ENCODE assay signal across 16 cellular contexts in the genomic region with DNA sequence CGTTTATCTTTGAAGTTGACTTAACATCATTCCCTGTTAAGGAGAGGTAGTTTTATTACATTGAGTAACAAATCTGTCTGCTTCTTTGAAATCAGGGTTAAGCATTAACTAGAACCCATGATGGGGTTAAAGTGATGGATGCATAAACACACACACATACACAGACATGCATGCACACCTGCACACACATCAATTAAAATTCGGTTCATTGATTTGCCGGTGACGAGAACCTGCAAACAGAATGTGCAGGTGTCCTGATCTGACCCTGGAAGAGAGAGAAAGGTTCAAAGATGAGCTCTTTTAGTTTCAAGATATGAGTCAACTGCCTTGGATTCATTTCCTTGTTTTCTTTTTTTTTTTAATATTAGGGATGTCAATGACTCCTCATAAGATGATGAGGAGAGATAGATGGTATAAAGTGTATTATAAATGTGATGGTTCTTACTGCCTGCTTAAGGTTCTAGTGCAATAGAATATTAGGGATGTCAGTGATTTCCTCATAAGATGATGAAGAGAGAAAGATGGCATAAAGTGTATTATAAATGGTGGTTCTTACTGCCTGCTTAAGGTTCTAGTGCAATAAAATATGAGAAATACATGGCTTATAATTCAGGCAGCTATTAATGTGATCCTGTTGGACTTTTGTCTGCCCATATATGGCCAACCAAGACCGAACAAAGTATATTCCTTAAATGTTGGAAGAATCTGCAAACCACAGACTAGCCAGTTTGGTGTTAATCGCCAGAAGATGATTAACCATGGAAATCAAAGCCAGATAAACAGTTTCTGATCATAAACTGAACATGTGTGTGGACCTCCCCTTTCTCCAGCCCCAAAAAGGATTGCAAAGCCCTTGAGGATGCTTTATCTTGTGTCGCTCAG. TPM values are rescaled to one million over a fixed set of nuclear protein-coding genes. Genes with fewer than 3 reads are reported as not detected.
DNase-seq lines count a peak whose midpoint lies in the region; ATAC-seq, FAIRE-seq and TF ChIP-seq lines count a peak whose summit lies in the region.
"Had no signal": no experiment of that assay in that cellular context is flagged by ENCODE, and none has a peak within 500 bp of the region (broad histone marks: within the 10 kb centered on the region; RNA-seq: fewer than 3 reads in every experiment).

No MANE protein-coding gene starts in this region.

- DNase-seq in HFFc6 (no peak), bronchial epithelial cell (ENCODE audit: low read depth) (peak; percentile 31), kidney tubule cell (ENCODE audit: low spot score) (peak; percentile 88), left ventricle myocardium inferior (no peak)
- DNase-seq: activated CD8-positive, alpha-beta T cell treated with anti-CD3 and anti-CD28 coated beads, Interleukin-2, amount 10 ng/mL, durations not matched to agents 7 days and 5 days; activated effector memory CD4-positive, alpha-beta T cell treated with Interleukin-2 at 50 U/mL for 16 hours; KBM-7; NCI-H146; stimulated activated naive CD4-positive, alpha-beta T cell had no signal

- no peaks in the 10 kb centered on the region for H3K27me3 ChIP-seq in bronchial epithelial cell (ENCODE audit: control insufficient read depth, insufficient read depth, low read length)
- H3K27me3 ChIP-seq in stomach smooth muscle (ENCODE audit: control insufficient read depth in 1 of 2, insufficient read depth in 2 of 2, low read length in 2 of 2) = no peaks in the 10 kb centered on the region
- no peaks in the 10 kb centered on the region for H3K27me3 ChIP-seq in left ventricle myocardium inferior (ENCODE audit: low read depth)
- H3K27me3 ChIP-seq: ascending aorta, gastroesophageal sphincter, neutrophil had no signal

- H3K4me3 ChIP-seq in bronchial epithelial cell (ENCODE audit: low read depth, low read length) = no peak overlapping the region
- peak overlapping the region; percentile 42 to 44 for H3K4me3 ChIP-seq in stomach smooth muscle (ENCODE audit: low read length in 2 of 2)
- H3K4me3 ChIP-seq in left ventricle myocardium inferior = no peak overlapping the region
- H3K4me3 ChIP-seq: ascending aorta, gastroesophageal sphincter, skin epidermis had no signal

- no peaks in the 10 kb centered on the region for H3K36me3 Mint-ChIP-seq in HFFc6 (ENCODE audit: low read depth)

- peaks cover 28% of the 10 kb centered on the region for H3K4me1 Mint-ChIP-seq in HFFc6 (ENCODE audit: low read depth)

- no peak overlapping the region for H3K27ac ChIP-seq in stomach smooth muscle (ENCODE audit: low read length)
- no peak overlapping the region for H3K27ac ChIP-seq in left ventricle myocardium inferior (replicated peaks)
- H3K27ac ChIP-seq: ascending aorta, gastroesophageal sphincter, neutrophil had no signal

- TF ChIP-seq CTCF in HFFc6 (IDR thresholded peaks at IDR 0.05) (no peak), bronchial epithelial cell (IDR thresholded peaks at IDR 0.05; ENCODE audit: insufficient read depth, low read length, severe bottlenecking) (no peak), left ventricle myocardium inferior (IDR thresholded peaks at IDR 0.05; ENCODE audit: borderline replicate concordance) (no peak)

- H3K9ac ChIP-seq in stomach smooth muscle (ENCODE audit: low read length in 2 of 2) = no peak overlapping the region

- peak overlapping the region; percentile 85 for H3K4me3 Mint-ChIP-seq in HFFc6
- H3K4me3 Mint-ChIP-seq: activated CD8-positive, alpha-beta T cell treated with anti-CD3 and anti-CD28 coated beads, Interleukin-2, amount 10 ng/mL, durations not matched to agents 7 days and 5 days had no signal

- no peaks in the 10 kb centered on the region for H3K27me3 Mint-ChIP-seq in HFFc6 (ENCODE audit: insufficient read depth)

- peak overlapping the region; percentile 84 for H3K27ac Mint-ChIP-seq in HFFc6
- H3K27ac Mint-ChIP-seq: activated CD8-positive, alpha-beta T cell treated with anti-CD3 and anti-CD28 coated beads, Interleukin-2, amount 10 ng/mL, durations not matched to agents 7 days and 5 days had no signal

- ATAC-seq in HG03520 (IDR thresholded peaks at IDR 0.05; ENCODE audit: unreplicated experiment) (no peak), GM18861 (IDR thresholded peaks at IDR 0.05; ENCODE audit: unreplicated experiment) (no peak)
- ATAC-seq: activated CD8-positive, alpha-beta T cell treated with anti-CD3 and anti-CD28 coated beads, Interleukin-2, amount 10 ng/mL, durations not matched to agents 7 days and 5 days had no signal

- H3K9me3 Mint-ChIP-seq in HFFc6 = no peaks in the 10 kb centered on the region

- no peaks in the 10 kb centered on the region for H3K36me3 ChIP-seq in bronchial epithelial cell (ENCODE audit: control insufficient read depth, insufficient read depth, low read length)
- H3K36me3 ChIP-seq in stomach smooth muscle (ENCODE audit: control insufficient read depth in 2 of 2, insufficient read depth in 2 of 2, low read length in 2 of 2) = no peaks in the 10 kb centered on the region
- H3K36me3 ChIP-seq in left ventricle myocardium inferior = no peaks in the 10 kb centered on the region
- H3K36me3 ChIP-seq: ascending aorta, gastroesophageal sphincter, neutrophil had no signal

- H3K9me3 ChIP-seq in stomach smooth muscle (ENCODE audit: control insufficient read depth in 2 of 2, low read length in 2 of 2) = no peaks in the 10 kb centered on the region
- H3K9me3 ChIP-seq in left ventricle myocardium inferior (replicated peaks) = no peaks in the 10 kb centered on the region
- H3K9me3 ChIP-seq: ascending aorta, gastroesophageal sphincter, neutrophil had no signal

- H3K4me1 ChIP-seq in stomach smooth muscle (ENCODE audit: control insufficient read depth, insufficient read depth, low read length) = peaks cover 10% of the 10 kb centered on the region
- H3K4me1 ChIP-seq in left ventricle myocardium inferior = peaks cover 12% of the 10 kb centered on the region

- FAIRE-seq in bronchial epithelial cell (lab: Jason Lieb, UNC) = no peak

- intact Hi-C loops in left ventricle myocardium inferior (cut with micrococcal nuclease) = no loop called here

RNA-seq across cellular contexts. Expression of a gene that starts 14.1 kb away (rescaled TPM):
- total RNA-seq in HFFc6 (2021; fragmentation: NEBNext Ultra II Directional; extraction: Animal tissue kit (Norgen Biotek cat#: 25700)) = 100 to 1,000 TPM; 526 to 610 (median 584) TPM
- total RNA-seq in bronchial epithelial cell (51.2 and 57.9 TPM in 2 replicates), left ventricle myocardium inferior (306 TPM)

Comparison
In these comparisons a context has a peak if more than half of its experiments do, and no peak if none do; other contexts are left out.
1. DNase-seq: peak in bronchial epithelial cell (single experiment) and kidney tubule cell (single experiment); none in HFFc6 (single experiment) and left ventricle myocardium inferior (single experiment).
2. H3K4me3 ChIP-seq: peak in stomach smooth muscle (2 of 2); none in bronchial epithelial cell (single experiment) and left ventricle myocardium inferior (single experiment).